19 cellular contexts compared by ENCODE assay signal in the genomic region with DNA sequence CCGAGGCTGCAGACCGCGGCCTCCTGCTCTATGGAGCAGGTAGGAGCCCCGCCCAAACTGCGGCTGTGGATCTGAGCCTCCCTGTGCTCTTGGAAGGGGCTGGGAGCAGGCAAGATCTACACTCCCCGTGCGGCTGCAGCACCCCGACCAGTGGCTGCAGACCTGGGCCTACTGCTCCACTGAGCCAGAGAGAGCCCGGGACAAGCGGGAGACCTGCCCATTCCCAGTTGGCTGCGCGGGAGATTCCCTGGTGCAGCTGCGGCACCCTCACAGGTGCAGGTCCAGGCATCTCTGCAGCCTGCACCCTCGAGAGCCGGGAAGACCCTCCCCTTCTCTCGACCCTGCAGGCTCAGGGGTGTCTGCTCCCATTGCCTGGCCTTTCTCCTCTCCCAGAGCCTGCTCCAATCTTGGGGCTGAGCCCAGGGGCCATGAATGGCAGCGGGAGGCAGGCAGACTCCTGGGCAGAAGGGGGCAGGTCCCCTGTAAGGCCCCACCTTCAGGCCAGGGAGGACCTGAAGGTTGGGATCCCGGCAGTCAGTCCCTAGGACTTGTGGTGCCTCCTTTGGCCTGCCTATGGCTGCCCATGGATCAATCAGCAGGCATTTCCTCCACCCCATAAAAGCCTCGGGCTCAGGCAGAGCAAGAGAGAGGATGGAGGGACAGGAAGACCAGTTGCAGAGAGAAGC. TPM values are rescaled to one million over a fixed set of nuclear protein-coding genes. Genes with fewer than 3 reads are reported as not detected.
A peak's percentile ranks its signal among the peaks of the same experiment; 100 is the strongest.
DNase-seq lines count a peak whose midpoint lies in the region; ATAC-seq and TF ChIP-seq lines count a peak whose summit lies in the region.
"Had no signal": no experiment of that assay in that cellular context is flagged by ENCODE, and none has a peak within 500 bp of the region (broad histone marks: within the 10 kb centered on the region; RNA-seq: fewer than 3 reads in every experiment).

No MANE protein-coding gene starts in this region.

- H3K27ac ChIP-seq in ovary (no peak overlapping the region), uterus (peak overlapping the region; percentile 71 to 82)
- H3K27ac ChIP-seq: C4-2B, KMS-11 had no signal

- H3K4me3 ChIP-seq in ovary (peak overlapping the region; percentile 29), uterus (no peak overlapping the region)

- no peak for TF ChIP-seq CTCF in ovary (IDR thresholded peaks at IDR 0.05)
- TF ChIP-seq CTCF in uterus (IDR thresholded peaks at IDR 0.05) = no peak

- 89 to 91% (median 90%) methylated on average over 17 to 19 of the region's 19 CpGs for WGBS in ovary, 3 donors

- peak; percentile 16 to 25 for ATAC-seq in left cardiac atrium
- no peak for ATAC-seq in HG02610 (IDR thresholded peaks at IDR 0.05; ENCODE audit: unreplicated experiment)
- ATAC-seq: Panc1 had no signal

- H3K9me3 ChIP-seq in ovary (no peaks in the 10 kb centered on the region), uterus (no peaks in the 10 kb centered on the region)

- no peaks in the 10 kb centered on the region for H3K9me3 Mint-ChIP-seq in activated CD4-positive, alpha-beta T cell treated with anti-CD3 and anti-CD28 coated beads, Interleukin-2, amount 10 ng/mL, durations not matched to agents 24 days and 14 days
- H3K9me3 Mint-ChIP-seq: activated CD4-positive, alpha-beta T cell treated with anti-CD3 and anti-CD28 coated beads, Interleukin-2, amount 10 ng/mL, durations not matched to agents 7 days and 5 days; activated naive CD4-positive, alpha-beta T cell treated with anti-CD3 and anti-CD28 coated beads, Interleukin-2, amount 10 ng/mL, durations not matched to agents 7 days and 5 days; immature natural killer cell had no signal

- H3K36me3 Mint-ChIP-seq in activated CD4-positive, alpha-beta T cell treated with anti-CD3 and anti-CD28 coated beads, Interleukin-2, amount 10 ng/mL, durations not matched to agents 24 days and 14 days (ENCODE audit: low read depth) = no peaks in the 10 kb centered on the region
- H3K36me3 Mint-ChIP-seq: activated naive CD4-positive, alpha-beta T cell treated with anti-CD3 and anti-CD28 coated beads, Interleukin-2, amount 10 ng/mL, durations not matched to agents 7 days and 5 days had no signal

- no peaks in the 10 kb centered on the region for H3K27me3 ChIP-seq in ovary
- no peaks in the 10 kb centered on the region for H3K27me3 ChIP-seq in uterus

- H3K27ac Mint-ChIP-seq in activated CD4-positive, alpha-beta T cell treated with anti-CD3 and anti-CD28 coated beads, Interleukin-2, amount 10 ng/mL, durations not matched to agents 24 days and 14 days = no peak overlapping the region
- H3K27ac Mint-ChIP-seq: activated CD4-positive, alpha-beta T cell treated with anti-CD3 and anti-CD28 coated beads, Interleukin-2, amount 10 ng/mL, durations not matched to agents 7 days and 5 days; activated naive CD4-positive, alpha-beta T cell treated with anti-CD3 and anti-CD28 coated beads, Interleukin-2, amount 10 ng/mL, durations not matched to agents 7 days and 5 days; immature natural killer cell had no signal

- H3K4me1 Mint-ChIP-seq in activated CD4-positive, alpha-beta T cell treated with anti-CD3 and anti-CD28 coated beads, Interleukin-2, amount 10 ng/mL, durations not matched to agents 24 days and 14 days = no peaks in the 10 kb centered on the region
- H3K4me1 Mint-ChIP-seq: activated CD4-positive, alpha-beta T cell treated with anti-CD3 and anti-CD28 coated beads, Interleukin-2, amount 10 ng/mL, durations not matched to agents 7 days and 5 days; activated naive CD4-positive, alpha-beta T cell treated with anti-CD3 and anti-CD28 coated beads, Interleukin-2, amount 10 ng/mL, durations not matched to agents 7 days and 5 days had no signal

- H3K4me3 Mint-ChIP-seq in activated CD4-positive, alpha-beta T cell treated with anti-CD3 and anti-CD28 coated beads, Interleukin-2, amount 10 ng/mL, durations not matched to agents 24 days and 14 days = no peak overlapping the region
- H3K4me3 Mint-ChIP-seq: activated CD4-positive, alpha-beta T cell treated with anti-CD3 and anti-CD28 coated beads, Interleukin-2, amount 10 ng/mL, durations not matched to agents 7 days and 5 days; activated naive CD4-positive, alpha-beta T cell treated with anti-CD3 and anti-CD28 coated beads, Interleukin-2, amount 10 ng/mL, durations not matched to agents 7 days and 5 days; immature natural killer cell had no signal

- H3K36me3 ChIP-seq in ovary (no peaks in the 10 kb centered on the region), uterus (no peaks in the 10 kb centered on the region)

- H3K27me3 Mint-ChIP-seq in activated CD4-positive, alpha-beta T cell treated with anti-CD3 and anti-CD28 coated beads, Interleukin-2, amount 10 ng/mL, durations not matched to agents 24 days and 14 days = no peaks in the 10 kb centered on the region
- H3K27me3 Mint-ChIP-seq: activated CD4-positive, alpha-beta T cell treated with anti-CD3 and anti-CD28 coated beads, Interleukin-2, amount 10 ng/mL, durations not matched to agents 7 days and 5 days; activated naive CD4-positive, alpha-beta T cell treated with anti-CD3 and anti-CD28 coated beads, Interleukin-2, amount 10 ng/mL, durations not matched to agents 7 days and 5 days had no signal

- TF ChIP-seq POLR2A in ovary (IDR thresholded peaks at IDR 0.05) (no peak), uterus (IDR thresholded peaks at IDR 0.05) (no peak)

- H3K4me1 ChIP-seq in ovary (ENCODE audit: insufficient read depth) (no peaks in the 10 kb centered on the region), uterus (no peaks in the 10 kb centered on the region)

- no peak for TF ChIP-seq EP300 in ovary (IDR thresholded peaks at IDR 0.05)

- intact Hi-C loops in activated CD4-positive, alpha-beta T cell treated with anti-CD3 and anti-CD28 coated beads, Interleukin-2, amount 10 ng/mL, durations not matched to agents 24 days and 14 days (cut with micrococcal nuclease) = no loop called here
- intact Hi-C loops in left cardiac atrium (cut with DNase I) = no loop called here
- intact Hi-C loops in ovary (cut with DNase I) = no loop called here
- intact Hi-C loops in uterus (cut with DNase I; ENCODE audit: low total_unique reads) = no loop called here

- DNase-seq in activated CD4-positive, alpha-beta T cell treated with anti-CD3 and anti-CD28 coated beads, Interleukin-2, amount 10 ng/mL, durations not matched to agents 24 days and 14 days = peak; percentile 34
- DNase-seq in activated CD4-positive, alpha-beta T cell treated with anti-CD3 and anti-CD28 coated beads, Interleukin-2, amount 50 U/mL, for 1 hour = no peak
- no peak for DNase-seq in left cardiac atrium
- no peak for DNase-seq in ovary
- no peak for DNase-seq in uterus
- no peak for DNase-seq in EL
- DNase-seq in 8988T = no peak
- DNase-seq: activated CD4-positive, alpha-beta T cell treated with anti-CD3 and anti-CD28 coated beads, Interleukin-2, amount 10 ng/mL, durations not matched to agents 7 days and 5 days; activated naive CD4-positive, alpha-beta T cell treated with anti-CD3 and anti-CD28 coated beads, Interleukin-2, amount 10 ng/mL, durations not matched to agents 7 days and 5 days; immature natural killer cell; midbrain; NCI-H1048; NCI-H2107; NCI-H774; stimulated activated CD4-positive, alpha-beta T cell treated with anti-CD3 and anti-CD28 coated beads, Interleukin-2, amount 100 ng/mL, for 48 hours had no signal

RNA-seq across cellular contexts. Expression of gene A2M, which starts 8.8 kb away (rescaled TPM):
- total RNA-seq in activated CD4-positive, alpha-beta T cell treated with anti-CD3 and anti-CD28 coated beads, Interleukin-2, amount 10 ng/mL, durations not matched to agents 24 days and 14 days = not detected in 2 replicates
- total RNA-seq in left cardiac atrium = 100 to 1,000 TPM; 634 to 687 TPM
- total RNA-seq in ovary = 100 to 1,000 TPM in 5 of 7 donors, 10 to 100 TPM in 2; 50.5 to 426 (median 222) TPM
- 100 to 1,000 TPM; 125 to 926 TPM for polyA plus RNA-seq in ovary
- 1,000 to 10,000 TPM in 1 of 4 donors, 100 to 1,000 TPM in 3; 305 to 1,063 (median 353) TPM for total RNA-seq in uterus
- total RNA-seq: activated CD4-positive, alpha-beta T cell treated with anti-CD3 and anti-CD28 coated beads, Interleukin-2, amount 10 ng/mL, durations not matched to agents 7 days and 5 days had no signal

Comparison
In these comparisons a context has a peak if more than half of its experiments do, and no peak if none do; other contexts are left out.
1. H3K27ac ChIP-seq: peak in uterus (2 of 2); none in ovary (0 of 2).
2. RNA of gene A2M, which starts 8.8 kb away (total RNA-seq): 634 to 687 TPM in left cardiac atrium, 305 to 1,063 TPM in uterus and 50.5 to 426 TPM in ovary; not detected in activated CD4-positive, alpha-beta T cell treated with anti-CD3 and anti-CD28 coated beads, Interleukin-2, amount 10 ng/mL, durations not matched to agents 24 days and 14 days; every median in the first group is over 10 times any median in the second.